In the genomic region with DNA sequence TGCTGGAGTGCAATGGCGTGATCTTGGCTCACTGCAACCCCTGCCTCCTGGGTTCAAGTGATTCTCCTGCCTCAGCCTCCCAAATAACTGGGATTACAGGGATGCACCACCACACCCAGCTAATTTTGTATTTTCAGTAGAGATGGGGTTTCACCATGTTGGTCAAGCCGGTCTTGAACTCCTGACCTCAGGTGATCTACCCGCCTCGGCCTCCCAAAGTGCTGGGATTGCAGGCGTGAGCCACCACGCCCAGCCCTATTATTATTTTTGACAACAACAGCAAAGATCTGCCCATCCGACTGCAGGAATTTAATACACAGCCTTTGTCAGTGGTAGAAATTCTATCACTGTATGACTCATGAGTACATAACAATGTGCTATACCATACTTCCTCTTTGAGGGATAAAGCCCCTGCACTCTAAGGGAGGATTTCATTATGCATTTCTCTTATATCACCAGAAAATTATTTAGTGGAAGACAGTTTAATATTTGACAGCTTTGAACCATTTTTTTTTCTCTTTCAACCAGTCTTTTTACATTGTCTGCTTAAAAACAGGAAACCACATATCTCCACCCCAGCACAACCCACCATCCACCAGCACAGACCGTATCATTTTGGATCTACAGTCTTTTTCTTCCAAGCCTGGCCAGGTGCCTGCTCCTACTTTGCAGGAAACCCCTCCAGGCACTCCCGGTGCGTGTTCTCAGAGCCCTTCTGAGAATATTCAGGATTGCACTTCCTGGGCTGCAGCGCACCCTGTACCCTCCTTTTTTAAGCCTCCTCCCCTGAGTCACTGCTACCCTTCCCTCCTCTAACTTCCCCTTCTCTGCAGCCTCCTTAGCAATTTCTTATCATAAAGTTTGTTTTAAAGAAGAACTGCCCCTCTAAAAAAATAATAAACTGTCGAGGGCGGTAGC, we compare ENCODE assay signal across 8 cellular contexts. TPM values are rescaled to one million over a fixed set of nuclear protein-coding genes. Genes with fewer than 3 reads are reported as not detected.
A peak's percentile ranks its signal among the peaks of the same experiment; 100 is the strongest.
DNase-seq lines count a peak whose midpoint lies in the region; ATAC-seq, FAIRE-seq and TF ChIP-seq lines count a peak whose summit lies in the region.

No MANE protein-coding gene starts in this region.

- peak; percentile 17 for ATAC-seq in HG03060 (IDR thresholded peaks at IDR 0.05; ENCODE audit: low read depth, unreplicated experiment)

- no peak overlapping the region for H3K56ac ChIP-seq in mesendoderm (ENCODE audit: low read length)

- H3K79me2 ChIP-seq in mesendoderm (ENCODE audit: control insufficient read depth, insufficient read depth, low read length): no peaks in the 10 kb centered on the region

- H2BK15ac ChIP-seq in mesendoderm (replicated peaks; ENCODE audit: low read depth): no peak overlapping the region

- FAIRE-seq in bronchial epithelial cell (lab: Jason Lieb, UNC): no peak

- H3K27me3 ChIP-seq in bronchial epithelial cell (ENCODE audit: control insufficient read depth, insufficient read depth, low read length) (no peaks in the 10 kb centered on the region), mesendoderm (ENCODE audit: insufficient read depth, low read length, poor library complexity) (no peaks in the 10 kb centered on the region)

- DNase-seq in stimulated activated CD4-positive, alpha-beta T cell treated with anti-CD3 and anti-CD28 coated beads, Interleukin-15, amount 100 ng/mL, for 24 hours: peak; percentile 39
- no peak for DNase-seq in stimulated activated CD4-positive, alpha-beta T cell treated with anti-CD3 and anti-CD28 coated beads, Interleukin-12 subunit alpha, Interleukin-12 subunit beta, amount 100 ng/mL, for 4 hours
- DNase-seq in RPMI7951 (ENCODE audit: low read depth) (peak; percentile 74), bronchial epithelial cell (ENCODE audit: low read depth) (peak; percentile 78), mesendoderm (no peak), NCI-H774 (lab: John Stamatoyannopoulos, UW) (no peak), HuH-7.5 (ENCODE audit: low spot score) (no peak)

- no peak overlapping the region for H3K18ac ChIP-seq in mesendoderm (ENCODE audit: low read length)

- H2AK5ac ChIP-seq in mesendoderm (ENCODE audit: low read length): no peak overlapping the region

- H3K23ac ChIP-seq in mesendoderm (ENCODE audit: low read length): no peak overlapping the region

- no peak overlapping the region for H3K4me2 ChIP-seq in mesendoderm (ENCODE audit: low read length)

- no peak overlapping the region for H3K9ac ChIP-seq in mesendoderm (ENCODE audit: low read length)

- no peak overlapping the region for H4K5ac ChIP-seq in mesendoderm (ENCODE audit: low read length)

- H3K36me3 ChIP-seq in bronchial epithelial cell (ENCODE audit: control insufficient read depth, insufficient read depth, low read length) (no peaks in the 10 kb centered on the region), mesendoderm (ENCODE audit: control insufficient read depth, insufficient read depth, low read length) (no peaks in the 10 kb centered on the region)

- H2BK120ac ChIP-seq in mesendoderm (ENCODE audit: low read depth, low read length): no peak overlapping the region

- H3K4me1 ChIP-seq in mesendoderm (ENCODE audit: control insufficient read depth, low read depth, low read length): no peaks in the 10 kb centered on the region

- H2BK5ac ChIP-seq in mesendoderm (ENCODE audit: low read length): no peak overlapping the region

- WGBS in mesendoderm (ENCODE audit: extremely low coverage, insufficient coverage, low lambda C conversion rate): no CpG with 5 or more reads among the region's 13 CpGs

- H3K27ac ChIP-seq in mesendoderm (ENCODE audit: low read depth, low read length): peak overlapping the region; percentile 42

- no peak for TF ChIP-seq CTCF in bronchial epithelial cell (IDR thresholded peaks at IDR 0.05; ENCODE audit: insufficient read depth, low read length, severe bottlenecking)

- no peak overlapping the region for H4K8ac ChIP-seq in mesendoderm (ENCODE audit: low read depth, low read length)

- H3K79me1 ChIP-seq in mesendoderm (ENCODE audit: low read length): no peaks in the 10 kb centered on the region

- no peak overlapping the region for H3K4ac ChIP-seq in mesendoderm (ENCODE audit: low read depth, low read length)

- no peak overlapping the region for H3K4me3 ChIP-seq in bronchial epithelial cell (ENCODE audit: low read depth, low read length)
- H3K4me3 ChIP-seq in mesendoderm (ENCODE audit: low read length): no peak overlapping the region

RNA-seq across cellular contexts. Expression of a gene that starts 0.6 kb away (rescaled TPM):
- total RNA-seq in RPMI7951 (2014; rRNA removed; shearing (Covaris generic)): 128 and 175 TPM in 2 replicates
- 0.53 and 1.2 TPM in 2 replicates for total RNA-seq in bronchial epithelial cell
- 9.5 TPM for polyA plus RNA-seq in mesendoderm (2013, experiment 1 of 2)
- polyA plus RNA-seq in mesendoderm (2013, experiment 2 of 2): 9.5 TPM

RNA-seq across cellular contexts. Expression of a gene that starts 12.0 kb away (rescaled TPM):
- not detected in 2 replicates for total RNA-seq in RPMI7951 (2014; rRNA removed; shearing (Covaris generic))
- total RNA-seq in bronchial epithelial cell: not detected in 2 replicates
- polyA plus RNA-seq in mesendoderm (2013, experiment 1 of 2): not detected
- polyA plus RNA-seq in mesendoderm (2013, experiment 2 of 2): not detected

RNA-seq across cellular contexts. Expression of a gene that starts 22.5 kb away (rescaled TPM):
- total RNA-seq in RPMI7951 (2014; rRNA removed; shearing (Covaris generic)): 0.10 TPM in 1 of 2 replicates, not detected in the other
- not detected in 2 replicates for total RNA-seq in bronchial epithelial cell
- 0.24 TPM for polyA plus RNA-seq in mesendoderm (2013, experiment 1 of 2)
- polyA plus RNA-seq in mesendoderm (2013, experiment 2 of 2): 0.14 TPM

Comparison
In these comparisons a context has a peak if more than half of its experiments do, and no peak if none do; other contexts are left out.
1. DNase-seq: peak in stimulated activated CD4-positive, alpha-beta T cell treated with anti-CD3 and anti-CD28 coated beads, Interleukin-15, amount 100 ng/mL, for 24 hours (single experiment), RPMI7951 (single experiment) and bronchial epithelial cell (single experiment); none in stimulated activated CD4-positive, alpha-beta T cell treated with anti-CD3 and anti-CD28 coated beads, Interleukin-12 subunit alpha, Interleukin-12 subunit beta, amount 100 ng/mL, for 4 hours (single experiment), mesendoderm (single experiment), NCI-H774 (single experiment) and HuH-7.5 (single experiment).
2. RNA of a gene that starts 0.6 kb away (total RNA-seq): 128 to 175 TPM in RPMI7951; 0.53 to 1.2 TPM in bronchial epithelial cell; every median in the first group is over 10 times any median in the second.